ENCODE assay signal across 8 cellular contexts in genomic region chr18:31497711-31498449, GRCh38. TPM values are rescaled to one million over a fixed set of nuclear protein-coding genes. Genes with fewer than 3 reads are reported as not detected.
A peak's percentile ranks its signal among the peaks of the same experiment; 100 is the strongest.
DNase-seq lines count a peak whose midpoint lies in the region; ATAC-seq and TF ChIP-seq lines count a peak whose summit lies in the region.

TSS of gene DSG2 (plus strand) at chr18:31498177. CDS start at chr18:31498252, 75 bp downstream.

- H3K9ac ChIP-seq in SK-N-MC (ENCODE audit: insufficient read length) (no peak within 1 kb of the TSS), duodenal mucosa (ENCODE audit: low read depth in 1 of 2, low read length in 2 of 2) (peak within 1 kb of the TSS; percentile 85 to 97)

- H3K36me3 ChIP-seq in SK-N-MC (ENCODE audit: insufficient read depth, low read length) (no peaks in the 10 kb centered on the region), duodenal mucosa (ENCODE audit: control insufficient read depth in 1 of 2, insufficient read depth in 2 of 2, low read length in 2 of 2) (no peaks in the 10 kb centered on the region), lung (ENCODE audit: control insufficient read depth in 2 of 2, insufficient read depth in 2 of 2, low read length in 2 of 2) (no peaks in the 10 kb centered on the region)

- H3K27me3 ChIP-seq in duodenal mucosa (ENCODE audit: control insufficient read depth in 1 of 2, insufficient read depth in 2 of 2, low read length in 2 of 2) (peaks cover 3 to 8% of the 10 kb centered on the region in 2 donors), lung (ENCODE audit: control insufficient read depth, insufficient read depth) (no peaks in the 10 kb centered on the region)

- no peaks in the 10 kb centered on the region for H3K9me3 ChIP-seq in SK-N-MC (ENCODE audit: low read depth, low read length)
- H3K9me3 ChIP-seq in duodenal mucosa (ENCODE audit: control insufficient read depth in 1 of 2, low read length in 2 of 2): no peaks in the 10 kb centered on the region
- H3K9me3 ChIP-seq in lung (ENCODE audit: control insufficient read depth in 2 of 2, insufficient read depth in 1 of 2, low read length in 1 of 2): peaks cover 0 to 2% of the 10 kb centered on the region in 2 donors

- ATAC-seq in GM19372 (IDR thresholded peaks at IDR 0.05; ENCODE audit: low read depth, unreplicated experiment) (peak; percentile 48), HG03378 (IDR thresholded peaks at IDR 0.05; ENCODE audit: unreplicated experiment) (peak; percentile 25), lung (ENCODE audit: insufficient read depth, low FRiP score) (peak; percentile 91)

- H3K4me3 ChIP-seq in SK-N-MC (peak within 1 kb of the TSS; percentile 59), duodenal mucosa (ENCODE audit: low read depth in 1 of 2, low read length in 2 of 2) (peak within 1 kb of the TSS; percentile 73 to 88), lung (peak within 1 kb of the TSS; percentile 54)

- H3K4me1 ChIP-seq in duodenal mucosa (ENCODE audit: control insufficient read depth in 1 of 2, insufficient read depth in 2 of 2, low read length in 2 of 2) (peaks cover 16 to 19% of the 10 kb centered on the region in 2 donors), lung (ENCODE audit: control insufficient read depth in 2 of 2, insufficient read depth in 2 of 2, low read length in 2 of 2) (peaks cover 0 to 6% of the 10 kb centered on the region in 2 donors)

- DNase-seq in COLO668 (lab: John Stamatoyannopoulos, UW; ENCODE audit: unreplicated experiment) (peak; percentile 78), SK-N-MC (ENCODE audit: low read depth, low spot score) (no peak), lung (ENCODE audit: low spot score) (peak; percentile 80), NAMALWA (ENCODE audit: low spot score) (no peak)

- TF ChIP-seq CTCF in lung (IDR thresholded peaks at IDR 0.05; ENCODE audit: control extremely low read depth, extremely low read depth): no peak
- no peak for TF ChIP-seq CTCF in subcutaneous adipose tissue (IDR thresholded peaks at IDR 0.05; ENCODE audit: low read depth)

- no peak within 1 kb of the TSS for H3K27ac ChIP-seq in SK-N-MC
- peak within 1 kb of the TSS; percentile 92 for H3K27ac ChIP-seq in duodenal mucosa (ENCODE audit: low read depth, low read length)
- peak within 1 kb of the TSS; percentile 76 to 86 for H3K27ac ChIP-seq in lung (ENCODE audit: low read depth in 1 of 2, low read length in 1 of 2)

- 2 to 3% methylated on average over 30 to 82 of the region's 82 CpGs for WGBS in lung, 2 donors

RNA-seq across cellular contexts. Expression of gene DSG2, which starts in this region (rescaled TPM):
- total RNA-seq in lung: 10 to 100 TPM; 26.8 to 28.0 TPM
- 10 to 100 TPM in 1 of 2 donors, 1 to 10 TPM in 1; 8.9 to 16.4 TPM for polyA plus RNA-seq in lung
- 10 to 100 TPM; 10.8 to 39.9 (median 18.8) TPM for total RNA-seq in subcutaneous adipose tissue

Comparison
In these comparisons a context has a peak if more than half of its experiments do, and no peak if none do; other contexts are left out.
1. DNase-seq: peak in COLO668 (single experiment) and lung (single experiment); none in SK-N-MC (single experiment) and NAMALWA (single experiment).
2. ATAC-seq: peak in every context shown above with its lines; median percentile 91 in lung; 48 in GM19372; 25 in HG03378.
3. Peak in every context shown above with its lines, with median percentiles within 50 percentile points of each other: H3K4me3 ChIP-seq.